In the genomic region with DNA sequence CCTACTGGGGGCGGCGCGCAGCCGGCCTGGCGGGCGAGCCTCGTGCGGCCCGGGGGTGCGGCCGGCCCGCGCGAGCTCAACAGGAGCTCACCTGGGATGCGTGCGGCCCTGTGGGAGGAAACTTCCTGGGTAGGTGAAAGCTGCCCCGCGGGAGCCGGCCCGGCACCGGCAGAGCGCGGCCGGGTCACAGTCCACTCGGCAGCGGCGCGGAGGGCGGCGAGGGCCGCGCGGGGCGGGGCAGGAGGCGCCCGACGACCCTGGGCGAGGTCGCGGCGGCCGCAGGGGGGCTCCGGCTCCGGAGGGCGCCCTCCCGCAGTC, we compare ENCODE assay signal across 1 cellular context.
A peak's percentile ranks its signal among the peaks of the same experiment; 100 is the strongest.
TF ChIP-seq lines count a peak whose summit lies in the region.

No MANE protein-coding gene starts in this region.

TF ChIP-seq in HepG2, 621 proteins besides CTCF, POLR2A, EP300 and RAD21 (continued from another document and continues in another):
- TF ChIP-seq, protein P1, sequence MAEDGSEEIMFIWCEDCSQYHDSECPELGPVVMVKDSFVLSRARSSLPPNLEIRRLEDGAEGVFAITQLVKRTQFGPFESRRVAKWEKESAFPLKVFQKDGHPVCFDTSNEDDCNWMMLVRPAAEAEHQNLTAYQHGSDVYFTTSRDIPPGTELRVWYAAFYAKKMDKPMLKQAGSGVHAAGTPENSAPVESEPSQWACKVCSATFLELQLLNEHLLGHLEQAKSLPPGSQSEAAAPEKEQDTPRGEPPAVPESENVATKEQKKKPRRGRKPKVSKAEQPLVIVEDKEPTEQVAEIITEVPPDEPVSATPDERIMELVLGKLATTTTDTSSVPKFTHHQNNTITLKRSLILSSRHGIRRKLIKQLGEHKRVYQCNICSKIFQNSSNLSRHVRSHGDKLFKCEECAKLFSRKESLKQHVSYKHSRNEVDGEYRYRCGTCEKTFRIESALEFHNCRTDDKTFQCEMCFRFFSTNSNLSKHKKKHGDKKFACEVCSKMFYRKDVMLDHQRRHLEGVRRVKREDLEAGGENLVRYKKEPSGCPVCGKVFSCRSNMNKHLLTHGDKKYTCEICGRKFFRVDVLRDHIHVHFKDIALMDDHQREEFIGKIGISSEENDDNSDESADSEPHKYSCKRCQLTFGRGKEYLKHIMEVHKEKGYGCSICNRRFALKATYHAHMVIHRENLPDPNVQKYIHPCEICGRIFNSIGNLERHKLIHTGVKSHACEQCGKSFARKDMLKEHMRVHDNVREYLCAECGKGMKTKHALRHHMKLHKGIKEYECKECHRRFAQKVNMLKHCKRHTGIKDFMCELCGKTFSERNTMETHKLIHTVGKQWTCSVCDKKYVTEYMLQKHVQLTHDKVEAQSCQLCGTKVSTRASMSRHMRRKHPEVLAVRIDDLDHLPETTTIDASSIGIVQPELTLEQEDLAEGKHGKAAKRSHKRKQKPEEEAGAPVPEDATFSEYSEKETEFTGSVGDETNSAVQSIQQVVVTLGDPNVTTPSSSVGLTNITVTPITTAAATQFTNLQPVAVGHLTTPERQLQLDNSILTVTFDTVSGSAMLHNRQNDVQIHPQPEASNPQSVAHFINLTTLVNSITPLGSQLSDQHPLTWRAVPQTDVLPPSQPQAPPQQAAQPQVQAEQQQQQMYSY (CRISPR knock-in tag; IDR thresholded peaks at IDR 0.05), result peak; percentile 52; the same call in 1 of the 2 replicates
- no peak for TF ChIP-seq RBAK (CRISPR knock-in tag; IDR thresholded peaks at IDR 0.05)
- TF ChIP-seq ZC3H13 (CRISPR knock-in tag; IDR thresholded peaks at IDR 0.05), result no peak
- TF ChIP-seq, protein P2, sequence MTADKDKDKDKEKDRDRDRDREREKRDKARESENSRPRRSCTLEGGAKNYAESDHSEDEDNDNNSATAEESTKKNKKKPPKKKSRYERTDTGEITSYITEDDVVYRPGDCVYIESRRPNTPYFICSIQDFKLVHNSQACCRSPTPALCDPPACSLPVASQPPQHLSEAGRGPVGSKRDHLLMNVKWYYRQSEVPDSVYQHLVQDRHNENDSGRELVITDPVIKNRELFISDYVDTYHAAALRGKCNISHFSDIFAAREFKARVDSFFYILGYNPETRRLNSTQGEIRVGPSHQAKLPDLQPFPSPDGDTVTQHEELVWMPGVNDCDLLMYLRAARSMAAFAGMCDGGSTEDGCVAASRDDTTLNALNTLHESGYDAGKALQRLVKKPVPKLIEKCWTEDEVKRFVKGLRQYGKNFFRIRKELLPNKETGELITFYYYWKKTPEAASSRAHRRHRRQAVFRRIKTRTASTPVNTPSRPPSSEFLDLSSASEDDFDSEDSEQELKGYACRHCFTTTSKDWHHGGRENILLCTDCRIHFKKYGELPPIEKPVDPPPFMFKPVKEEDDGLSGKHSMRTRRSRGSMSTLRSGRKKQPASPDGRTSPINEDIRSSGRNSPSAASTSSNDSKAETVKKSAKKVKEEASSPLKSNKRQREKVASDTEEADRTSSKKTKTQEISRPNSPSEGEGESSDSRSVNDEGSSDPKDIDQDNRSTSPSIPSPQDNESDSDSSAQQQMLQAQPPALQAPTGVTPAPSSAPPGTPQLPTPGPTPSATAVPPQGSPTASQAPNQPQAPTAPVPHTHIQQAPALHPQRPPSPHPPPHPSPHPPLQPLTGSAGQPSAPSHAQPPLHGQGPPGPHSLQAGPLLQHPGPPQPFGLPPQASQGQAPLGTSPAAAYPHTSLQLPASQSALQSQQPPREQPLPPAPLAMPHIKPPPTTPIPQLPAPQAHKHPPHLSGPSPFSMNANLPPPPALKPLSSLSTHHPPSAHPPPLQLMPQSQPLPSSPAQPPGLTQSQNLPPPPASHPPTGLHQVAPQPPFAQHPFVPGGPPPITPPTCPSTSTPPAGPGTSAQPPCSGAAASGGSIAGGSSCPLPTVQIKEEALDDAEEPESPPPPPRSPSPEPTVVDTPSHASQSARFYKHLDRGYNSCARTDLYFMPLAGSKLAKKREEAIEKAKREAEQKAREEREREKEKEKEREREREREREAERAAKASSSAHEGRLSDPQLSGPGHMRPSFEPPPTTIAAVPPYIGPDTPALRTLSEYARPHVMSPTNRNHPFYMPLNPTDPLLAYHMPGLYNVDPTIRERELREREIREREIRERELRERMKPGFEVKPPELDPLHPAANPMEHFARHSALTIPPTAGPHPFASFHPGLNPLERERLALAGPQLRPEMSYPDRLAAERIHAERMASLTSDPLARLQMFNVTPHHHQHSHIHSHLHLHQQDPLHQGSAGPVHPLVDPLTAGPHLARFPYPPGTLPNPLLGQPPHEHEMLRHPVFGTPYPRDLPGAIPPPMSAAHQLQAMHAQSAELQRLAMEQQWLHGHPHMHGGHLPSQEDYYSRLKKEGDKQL (CRISPR knock-in tag; IDR thresholded peaks at IDR 0.05; ENCODE audit: low read depth), result no peak
- TF ChIP-seq ZNF839 (CRISPR knock-in tag; IDR thresholded peaks at IDR 0.05; ENCODE audit: borderline replicate concordance), result no peak
- TF ChIP-seq HOXD1 (CRISPR knock-in tag; IDR thresholded peaks at IDR 0.05), result no peak
- 0 out of 2 replicates have a peak, but pooled peaks have one; percentile 17 for TF ChIP-seq HINFP (CRISPR knock-in tag; IDR thresholded peaks at IDR 0.05; ENCODE audit: low read depth)
- TF ChIP-seq KDM6A (CRISPR knock-in tag; IDR thresholded peaks at IDR 0.05; ENCODE audit: low read depth), result no peak
- no peak for TF ChIP-seq ZNF260 (CRISPR knock-in tag; IDR thresholded peaks at IDR 0.05; ENCODE audit: borderline replicate concordance, low read depth)
- TF ChIP-seq HNF4A (CRISPR knock-in tag; IDR thresholded peaks at IDR 0.05), result 0 out of 2 replicates have a peak, but pooled peaks have one; percentile 31
- no peak for TF ChIP-seq TOE1 (CRISPR knock-in tag; IDR thresholded peaks at IDR 0.05)
- no peak for TF ChIP-seq ZNF484 (CRISPR knock-in tag; IDR thresholded peaks at IDR 0.05; ENCODE audit: borderline replicate concordance, low read depth)
- TF ChIP-seq, protein P3, sequence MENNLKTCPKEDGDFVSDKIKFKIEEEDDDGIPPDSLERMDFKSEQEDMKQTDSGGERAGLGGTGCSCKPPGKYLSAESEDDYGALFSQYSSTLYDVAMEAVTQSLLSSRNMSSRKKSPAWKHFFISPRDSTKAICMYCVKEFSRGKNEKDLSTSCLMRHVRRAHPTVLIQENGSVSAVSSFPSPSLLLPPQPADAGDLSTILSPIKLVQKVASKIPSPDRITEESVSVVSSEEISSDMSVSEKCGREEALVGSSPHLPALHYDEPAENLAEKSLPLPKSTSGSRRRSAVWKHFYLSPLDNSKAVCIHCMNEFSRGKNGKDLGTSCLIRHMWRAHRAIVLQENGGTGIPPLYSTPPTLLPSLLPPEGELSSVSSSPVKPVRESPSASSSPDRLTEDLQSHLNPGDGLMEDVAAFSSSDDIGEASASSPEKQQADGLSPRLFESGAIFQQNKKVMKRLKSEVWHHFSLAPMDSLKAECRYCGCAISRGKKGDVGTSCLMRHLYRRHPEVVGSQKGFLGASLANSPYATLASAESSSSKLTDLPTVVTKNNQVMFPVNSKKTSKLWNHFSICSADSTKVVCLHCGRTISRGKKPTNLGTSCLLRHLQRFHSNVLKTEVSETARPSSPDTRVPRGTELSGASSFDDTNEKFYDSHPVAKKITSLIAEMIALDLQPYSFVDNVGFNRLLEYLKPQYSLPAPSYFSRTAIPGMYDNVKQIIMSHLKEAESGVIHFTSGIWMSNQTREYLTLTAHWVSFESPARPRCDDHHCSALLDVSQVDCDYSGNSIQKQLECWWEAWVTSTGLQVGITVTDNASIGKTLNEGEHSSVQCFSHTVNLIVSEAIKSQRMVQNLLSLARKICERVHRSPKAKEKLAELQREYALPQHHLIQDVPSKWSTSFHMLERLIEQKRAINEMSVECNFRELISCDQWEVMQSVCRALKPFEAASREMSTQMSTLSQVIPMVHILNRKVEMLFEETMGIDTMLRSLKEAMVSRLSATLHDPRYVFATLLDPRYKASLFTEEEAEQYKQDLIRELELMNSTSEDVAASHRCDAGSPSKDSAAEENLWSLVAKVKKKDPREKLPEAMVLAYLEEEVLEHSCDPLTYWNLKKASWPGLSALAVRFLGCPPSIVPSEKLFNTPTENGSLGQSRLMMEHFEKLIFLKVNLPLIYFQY (CRISPR knock-in tag; IDR thresholded peaks at IDR 0.05; ENCODE audit: borderline replicate concordance), result peak; percentile 47; the same call in 1 of the 2 replicates
- no peak for TF ChIP-seq ZNF556 (CRISPR knock-in tag; IDR thresholded peaks at IDR 0.05; ENCODE audit: borderline replicate concordance)
- TF ChIP-seq RELA (CRISPR knock-in tag; IDR thresholded peaks at IDR 0.05), result 0 out of 2 replicates have a peak, but pooled peaks have one; percentile 30
- TF ChIP-seq SNRNP70 (IDR thresholded peaks at IDR 0.05; ENCODE audit: low read depth, low read length), result no peak
- no peak for TF ChIP-seq ZNF569 (CRISPR knock-in tag; IDR thresholded peaks at IDR 0.05; ENCODE audit: borderline replicate concordance)
- TF ChIP-seq ETV5 (CRISPR knock-in tag; IDR thresholded peaks at IDR 0.05; ENCODE audit: borderline replicate concordance), result 0 out of 2 replicates have a peak, but pooled peaks have one; percentile 6
- peak; percentile 47; the same call in 1 of the 2 replicates for TF ChIP-seq MAX (IDR thresholded peaks at IDR 0.05)
- TF ChIP-seq KLF12 (CRISPR knock-in tag; IDR thresholded peaks at IDR 0.05; ENCODE audit: borderline replicate concordance), result peak; percentile 58; the same call in 1 of the 2 replicates
- 0 out of 2 replicates have a peak, but pooled peaks have one; percentile 3 for TF ChIP-seq ZNF142 (CRISPR knock-in tag; IDR thresholded peaks at IDR 0.05)
- peak; percentile 76 for TF ChIP-seq AGO2 (optimal IDR thresholded peaks at IDR 0.05; ENCODE audit: low read depth, low read length)
- TF ChIP-seq SKI (IDR thresholded peaks at IDR 0.05; ENCODE audit: partially characterized antibody), result peak; percentile 62
- TF ChIP-seq, protein P4, sequence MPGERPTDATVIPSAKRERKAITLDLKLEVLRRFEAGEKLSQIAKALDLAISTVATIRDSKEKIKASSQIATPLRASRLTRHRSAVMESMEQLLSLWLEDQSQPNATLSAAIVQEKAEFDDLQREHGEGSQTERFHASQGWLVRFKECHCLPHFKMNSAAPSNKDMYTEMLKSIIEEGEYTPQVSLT (CRISPR knock-in tag; IDR thresholded peaks at IDR 0.05; ENCODE audit: borderline replicate concordance, low read depth), result no peak
- no peak for TF ChIP-seq KDM4B (CRISPR knock-in tag; IDR thresholded peaks at IDR 0.05)
- peak; percentile 59; the same call in 1 of the 2 replicates for TF ChIP-seq ATF7-NPFF (CRISPR knock-in tag; IDR thresholded peaks at IDR 0.05; ENCODE audit: low read depth)
- peak; percentile 86 for TF ChIP-seq ZBTB2 (CRISPR knock-in tag; IDR thresholded peaks at IDR 0.05; ENCODE audit: low read depth)
